Comparison of ENCODE assay signal across 2 cellular contexts in genomic region chr10:32951111-32951510, GRCh38.
TF ChIP-seq lines count a peak whose summit lies in the region.

No MANE protein-coding gene starts in this region.

TF ChIP-seq in HepG2, 621 proteins besides CTCF, POLR2A, EP300 and RAD21:
- TF ChIP-seq MED13 (CRISPR knock-in tag; IDR thresholded peaks at IDR 0.05) (no peak), ZNF281 (CRISPR knock-in tag; IDR thresholded peaks at IDR 0.05; ENCODE audit: borderline replicate concordance) (no peak), SIX1 (CRISPR knock-in tag; IDR thresholded peaks at IDR 0.05; ENCODE audit: borderline replicate concordance) (0 out of 2 replicates have a peak, but pooled peaks have one; percentile 3), JUNB (CRISPR knock-in tag; IDR thresholded peaks at IDR 0.05; ENCODE audit: borderline replicate concordance) (no peak), ZNF34 (CRISPR knock-in tag; IDR thresholded peaks at IDR 0.05; ENCODE audit: borderline replicate concordance) (no peak), ZNF24 (IDR thresholded peaks at IDR 0.05) (no peak), HIVEP1 (CRISPR knock-in tag; IDR thresholded peaks at IDR 0.05) (no peak), NAIF1 (CRISPR knock-in tag; IDR thresholded peaks at IDR 0.05; ENCODE audit: borderline replicate concordance) (no peak), BCL6 (CRISPR knock-in tag; IDR thresholded peaks at IDR 0.05) (peak; percentile 80), NR3C1 (CRISPR knock-in tag; IDR thresholded peaks at IDR 0.05) (no peak)

TF ChIP-seq in GM12891, 5 proteins besides CTCF, POLR2A, EP300 and RAD21:
- TF ChIP-seq POU2F2 (IDR thresholded peaks at IDR 0.05; ENCODE audit: low read depth, low read length) (no peak), SPI1 (IDR thresholded peaks at IDR 0.05; ENCODE audit: low read depth, low read length) (no peak), TAF1 (IDR thresholded peaks at IDR 0.05; ENCODE audit: low read depth, low read length) (no peak), PAX5 (IDR thresholded peaks at IDR 0.05; ENCODE audit: insufficient read depth, low read length, severe bottlenecking) (no peak), POLR2AphosphoS5 (IDR thresholded peaks at IDR 0.05; ENCODE audit: low read depth, low read length) (no peak)
